In genomic region chr6:35209622-35210289, GRCh38 we compare ENCODE assay signal across 15 cellular contexts. TPM values are rescaled to one million over a fixed set of nuclear protein-coding genes. Genes with fewer than 3 reads are reported as not detected.
DNase-seq lines count a peak whose midpoint lies in the region; ATAC-seq and TF ChIP-seq lines count a peak whose summit lies in the region.
"Had no signal": no experiment of that assay in that cellular context is flagged by ENCODE, and none has a peak within 500 bp of the region (broad histone marks: within the 10 kb centered on the region; RNA-seq: fewer than 3 reads in every experiment).

No MANE protein-coding gene starts in this region.

- no peak overlapping the region for H4K8ac ChIP-seq in IMR-90 (ENCODE audit: low read depth in 2 of 2, low read length in 2 of 2)

- no peak overlapping the region for H3K9ac ChIP-seq in IMR-90 (ENCODE audit: low read depth, low read length)

- no peak overlapping the region for H3K14ac ChIP-seq in IMR-90 (replicated peaks; ENCODE audit: low read depth, low read length)

- peaks cover 45% of the 10 kb centered on the region for H3K27me3 ChIP-seq in IMR-90 (ENCODE audit: control insufficient read depth, insufficient read depth, low read length)
- peaks cover 41% of the 10 kb centered on the region for H3K27me3 ChIP-seq in RWPE2 (ENCODE audit: insufficient read depth, poor library complexity, severe bottlenecking)
- H3K27me3 ChIP-seq in psoas muscle (ENCODE audit: insufficient read depth in 3 of 3, low read length in 2 of 3) = peaks cover 0 to 67% (median 31%) of the 10 kb centered on the region in 3 donors

- TF ChIP-seq CTCF in IMR-90 (conservative IDR thresholded peaks at IDR 0.05; ENCODE audit: low read depth, low read length) (no peak), RWPE2 (IDR thresholded peaks at IDR 0.05; ENCODE audit: poor library complexity, severe bottlenecking) (no peak), psoas muscle (IDR thresholded peaks at IDR 0.05) (no peak), GM10248 (IDR thresholded peaks at IDR 0.05; ENCODE audit: control extremely low read depth, extremely low read depth, low read depth, missing control alignments) (no peak)

- H4K20me1 ChIP-seq in IMR-90 (ENCODE audit: insufficient read depth, low read length) = no peaks in the 10 kb centered on the region

- POLR2A ChIA-PET in IMR-90 (lab: Charles Lee; ENCODE audit: unreplicated experiment) = interaction anchor here (0.6 kb wide), 1 partner anchor 192 kb away, joined by 3 read pairs; no protein-coding TSS in a partner anchor
- POLR2A ChIA-PET in GM10248 (lab: Yijun Ruan, JAX) = interaction anchor here (0.5 kb wide), 1 partner anchor 990 kb away, joined by 4 read pairs; no protein-coding TSS in a partner anchor

- H3K36me3 ChIP-seq in IMR-90 (ENCODE audit: control insufficient read depth, insufficient read depth, low read length) (no peaks in the 10 kb centered on the region), RWPE2 (ENCODE audit: low read depth) (no peaks in the 10 kb centered on the region), psoas muscle (ENCODE audit: insufficient read depth in 1 of 2, low read depth in 1 of 2) (no peaks in the 10 kb centered on the region)
- H3K36me3 ChIP-seq: BE2C had no signal

- H2BK15ac ChIP-seq in IMR-90 (ENCODE audit: low read depth, low read length) = no peak overlapping the region

- peak overlapping the region; percentile 53; the same call in 1 of the 2 replicates for H2AK5ac ChIP-seq in IMR-90 (ENCODE audit: low read depth, low read length)

- no TSS peak for BruUV-seq in IMR-90 (replicated peaks; lab: Mats Ljungman, UMichigan)

- H3K9me1 ChIP-seq in IMR-90 (ENCODE audit: insufficient read depth, low read length) = no peaks in the 10 kb centered on the region

- TF ChIP-seq POLR2A in IMR-90 (IDR thresholded peaks at IDR 0.05; ENCODE audit: low read depth, low read length) = no peak

- H3K23ac ChIP-seq in IMR-90 (ENCODE audit: low read depth, low read length) = no peak overlapping the region

- in situ Hi-C loops in IMR-90 (cut with MboI; ENCODE audit: low sequenced_read_pairs) = loop anchor here (10.0 kb wide), 1 partner anchor 225 kb away; no protein-coding TSS in a partner anchor

- H3K4ac ChIP-seq in IMR-90 (ENCODE audit: low read depth, low read length) = no peak overlapping the region

- H3K4me3 ChIP-seq in IMR-90 (ENCODE audit: insufficient read depth, low read depth, low read length) = no peak overlapping the region
- H3K4me3 ChIP-seq in RWPE2 (ENCODE audit: severe bottlenecking) = no peak overlapping the region
- H3K4me3 ChIP-seq in psoas muscle = no peak overlapping the region

- H2BK5ac ChIP-seq in IMR-90 (ENCODE audit: low read depth, low read length, poor library complexity, severe bottlenecking) = no peak overlapping the region

- CTCF ChIA-PET in IMR-90 (lab: Yijun Ruan, JAX) = no interaction called here
- CTCF ChIA-PET in GM10248 (lab: Yijun Ruan, JAX) = interaction anchor here (1.3 to 7.5 kb wide), 6 partner anchors 9 to 223 kb away, joined by 3 to 91 read pairs (median 24); no protein-coding TSS in a partner anchor

- no peak for TF ChIP-seq RAD21 in IMR-90 (IDR thresholded peaks at IDR 0.05; ENCODE audit: low read length)

- H3K9me3 ChIP-seq in IMR-90 (ENCODE audit: control insufficient read depth, insufficient read depth, low read length) (no peaks in the 10 kb centered on the region), RWPE2 (ENCODE audit: severe bottlenecking) (no peaks in the 10 kb centered on the region), psoas muscle (no peaks in the 10 kb centered on the region)
- H3K9me3 ChIP-seq: BE2C had no signal

- H2AFZ ChIP-seq in IMR-90 (replicated peaks; ENCODE audit: low read length, poor library complexity) = no peak overlapping the region

- no peak overlapping the region for H3K18ac ChIP-seq in IMR-90 (ENCODE audit: low read depth, low read length)

- no peak overlapping the region for H2AK9ac ChIP-seq in IMR-90 (replicated peaks; ENCODE audit: low read depth, low read length, poor library complexity)

- H2BK120ac ChIP-seq in IMR-90 (ENCODE audit: low read depth, low read length) = no peak overlapping the region

- H3K27ac ChIP-seq in IMR-90 (ENCODE audit: insufficient read depth, low read length) (no peak overlapping the region), RWPE2 (ENCODE audit: poor library complexity, severe bottlenecking) (no peak overlapping the region), psoas muscle (no peak overlapping the region)
- H3K27ac ChIP-seq: HL-60 had no signal

- H3K56ac ChIP-seq in IMR-90 (ENCODE audit: extremely low read depth, insufficient read depth, low read length) = no peak overlapping the region

- H3K79me1 ChIP-seq in IMR-90 (ENCODE audit: low read depth in 1 of 2, low read length in 2 of 2) = no peaks in the 10 kb centered on the region

- no peak overlapping the region for H3K4me2 ChIP-seq in IMR-90 (ENCODE audit: low read depth, low read length)

- dilution Hi-C loops in IMR-90 (cut with HindIII; ENCODE audit: low sequenced_read_pairs, unreplicated experiment) = no loop called here

- H3K4me1 ChIP-seq in IMR-90 (ENCODE audit: control insufficient read depth, insufficient read depth, low read length) = peaks cover 5% of the 10 kb centered on the region
- no peaks in the 10 kb centered on the region for H3K4me1 ChIP-seq in RWPE2 (ENCODE audit: insufficient read depth, poor library complexity, severe bottlenecking)
- H3K4me1 ChIP-seq in psoas muscle = peaks cover 5% of the 10 kb centered on the region
- H3K4me1 ChIP-seq: BE2C had no signal

- no peak overlapping the region for H4K5ac ChIP-seq in IMR-90 (ENCODE audit: low read depth, low read length)

- WGBS in IMR-90 (ENCODE audit: extremely low coverage in 2 of 2, insufficient read length in 1 of 2), 2 experiments = 100% methylated on average over 2 of the region's 3 CpGs; no CpG with 5 or more reads in 1 of the 2 experiments
- 89 to 96% (median 91%) methylated on average over 3 of the region's 3 CpGs for WGBS in psoas muscle, 3 donors

- intact Hi-C loops in IMR-90 (cut with micrococcal nuclease) = loop anchor here (5.0 kb wide), 1 partner anchor 322 kb away; the partner anchor contains the start of genes ANKS1A and TAF11
- intact Hi-C loops in psoas muscle (cut with DNase I) = loop anchor here in 1 of 2 donors (5.0 kb wide), 1 partner anchor 67 kb away; the partner anchor contains the start of gene TCP11

- H2BK20ac ChIP-seq in IMR-90 (ENCODE audit: low read depth, low read length) = no peak overlapping the region

- no peak overlapping the region for H4K91ac ChIP-seq in IMR-90 (ENCODE audit: insufficient read depth, low read depth, low read length)

- ATAC-seq in IMR-90 (ENCODE audit: low read depth) (no peak), RWPE2 (ENCODE audit: low read depth) (0 out of 3 replicates have a peak, but pooled peaks have one; percentile 7), psoas muscle (no peak), HG03342 (IDR thresholded peaks at IDR 0.05; ENCODE audit: unreplicated experiment) (no peak)
- ATAC-seq: CD8-positive, alpha-beta T cell; HCT116 had no signal

- DNase-seq in A172 (ENCODE audit: low spot score) (peak; percentile 14), IMR-90 (no peak), RWPE2 (ENCODE audit: low spot score) (no peak), kidney tubule cell (ENCODE audit: low spot score) (peak; percentile 37), psoas muscle (no peak), GM10248 (ENCODE audit: extremely low spot score) (no peak), DMS153 (lab: John Stamatoyannopoulos, UW) (no peak)
- DNase-seq: BE2C; CD8-positive, alpha-beta T cell; COR-L47; GF-D8 had no signal

TF ChIP-seq in IMR-90, 13 proteins besides CTCF, POLR2A, EP300 and RAD21:
- TF ChIP-seq RCOR1 (IDR thresholded peaks at IDR 0.05; ENCODE audit: insufficient replicate concordance, low read length) (no peak), FOS (IDR thresholded peaks at IDR 0.05; ENCODE audit: low read depth, low read length) (no peak)

RNA-seq across cellular contexts. Expression of gene SCUBE3, which starts 4.0 kb away (rescaled TPM):
- 0.69 and 0.88 TPM in 2 replicates for total RNA-seq in A172 (2014; rRNA removed; shearing (Covaris generic))
- 19.9 and 21.1 TPM in 2 replicates for total RNA-seq in IMR-90 (2012; rRNA removed)
- polyA plus RNA-seq in IMR-90 (2012; rRNA removed) = 41.5 and 45.5 TPM in 2 replicates
- 24.2 and 25.6 TPM in 2 replicates for polyA plus RNA-seq in IMR-90 (2012; cell fraction: cytosol; rRNA removed)
- 53.9 and 65.7 TPM in 2 replicates for polyA plus RNA-seq in IMR-90 (2012; cell fraction: nucleus; rRNA removed; ENCODE audit: low replicate concordance)
- total RNA-seq in psoas muscle = under 1 TPM in 2 of 4 donors, not detected in 2; 0.10 to 0.21 TPM
- under 1 TPM; 0.01 to 0.04 (median 0.01) TPM for polyA plus RNA-seq in psoas muscle
- total RNA-seq: CD8-positive, alpha-beta T cell had no signal
- polyA plus RNA-seq: CD14-positive monocyte had no signal

RNA-seq across cellular contexts. Expression of gene ZNF76, which starts 49.8 kb away (rescaled TPM):
- total RNA-seq in A172 (2014; rRNA removed; shearing (Covaris generic)) = 12.8 and 14.1 TPM in 2 replicates
- total RNA-seq in IMR-90 (2012; rRNA removed) (15.3 and 19.9 TPM in 2 replicates), psoas muscle (10 to 100 TPM; 17.9 to 25.0 (median 22.5) TPM)
- polyA plus RNA-seq in IMR-90 (2012; rRNA removed) (21.1 and 22.5 TPM in 2 replicates), psoas muscle (10 to 100 TPM; 22.3 to 37.3 (median 24.6) TPM)
- polyA plus RNA-seq in IMR-90 (2012; cell fraction: cytosol; rRNA removed) = 13.4 and 13.9 TPM in 2 replicates
- polyA plus RNA-seq in IMR-90 (2012; cell fraction: nucleus; rRNA removed; ENCODE audit: low replicate concordance) = 87.4 and 150 TPM in 2 replicates

Comparison
In these comparisons a context has a peak if more than half of its experiments do, and no peak if none do; other contexts are left out.
1. DNase-seq: peak in A172 (single experiment) and kidney tubule cell (single experiment); none in IMR-90 (single experiment), RWPE2 (single experiment), psoas muscle (0 of 2), GM10248 (single experiment) and DMS153 (single experiment).
2. RNA of gene SCUBE3, which starts 4.0 kb away (total RNA-seq): 19.9 to 21.1 TPM in IMR-90; 0.69 to 0.88 TPM in A172 and 0.10 to 0.21 TPM in psoas muscle; every median in the first group is over 10 times any median in the second.